1 cellular context compared by ENCODE assay signal in genomic region chr6:39041072-39041471, GRCh38.
TF ChIP-seq lines count a peak whose summit lies in the region.

No MANE protein-coding gene starts in this region.

TF ChIP-seq in GM12878, 131 proteins besides CTCF, POLR2A, EP300 and RAD21 (continued from another document):
- peak; percentile 41; the same call in 1 of the 2 replicates for TF ChIP-seq ZNF687 (IDR thresholded peaks at IDR 0.05)
- TF ChIP-seq JUND (IDR thresholded peaks at IDR 0.05; ENCODE audit: low read depth, low read length), result no peak
